In the genomic region with DNA sequence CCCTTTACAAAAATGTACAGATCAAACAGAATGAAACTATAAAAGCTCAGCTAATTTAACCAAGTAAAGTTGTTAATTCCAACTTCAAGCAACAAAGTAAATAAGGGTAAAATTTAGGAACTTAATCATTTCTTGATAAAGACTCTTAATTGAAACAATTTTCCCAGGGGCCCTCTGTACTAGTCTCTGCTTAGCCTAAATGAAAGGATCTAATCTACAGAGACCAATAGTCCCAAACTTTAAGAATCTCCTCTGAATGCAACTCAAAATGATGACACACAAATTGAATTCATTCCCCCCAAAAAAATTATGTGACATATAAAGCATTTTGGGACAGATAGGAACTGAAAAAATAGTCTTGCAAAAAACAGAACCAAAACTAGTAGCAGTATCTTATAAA, we compare ENCODE assay signal across 19 cellular contexts. TPM values are rescaled to one million over a fixed set of nuclear protein-coding genes. Genes with fewer than 3 reads are reported as not detected.
DNase-seq lines count a peak whose midpoint lies in the region; FAIRE-seq and TF ChIP-seq lines count a peak whose summit lies in the region.
"Had no signal": no experiment of that assay in that cellular context is flagged by ENCODE, and none has a peak within 500 bp of the region (broad histone marks: within the 10 kb centered on the region; RNA-seq: fewer than 3 reads in every experiment).

No MANE protein-coding gene starts in this region.

- H3K27ac Mint-ChIP-seq in chondrocyte (ENCODE audit: unreplicated experiment): peak overlapping the region; percentile 89
- H3K27ac Mint-ChIP-seq in glutamatergic neuron (ENCODE audit: unreplicated experiment): no peak overlapping the region
- H3K27ac Mint-ChIP-seq: CD8-positive, alpha-beta T cell had no signal

- peaks cover 52% of the 10 kb centered on the region for H3K79me2 ChIP-seq in OCI-LY3 (ENCODE audit: low read length)

- H4K20me1 ChIP-seq in OCI-LY3 (ENCODE audit: insufficient read depth, low read length): no peaks in the 10 kb centered on the region

- DNase-seq in GM12892 (ENCODE audit: insufficient read length): no peak
- no peak for DNase-seq in chondrocyte (ENCODE audit: low spot score)
- DNase-seq in colonic mucosa: no peak
- no peak for DNase-seq in NCI-H1417 treated with DMSO at 0.1 percent for 48 hours (lab: John Stamatoyannopoulos, UW)
- no peak for DNase-seq in DMS 273 (lab: John Stamatoyannopoulos, UW; ENCODE audit: unreplicated experiment)
- no peak for DNase-seq in glutamatergic neuron
- DNase-seq: CD8-positive, alpha-beta T cell; DMS79 treated with DMSO at 0.1 percent for 48 hours; IMR-90; Kasumi-1; MM.1S; NCI-H187 treated with DMSO at 0.1 percent for 48 hours; NCI-H446; PC-3; SJCRH30; SW 1271 had no signal

- H3K9me3 ChIP-seq in OCI-LY3 (ENCODE audit: insufficient read depth, low read length) (no peaks in the 10 kb centered on the region), colonic mucosa (no peaks in the 10 kb centered on the region)
- H3K9me3 ChIP-seq: SJCRH30 had no signal

- H3K4me3 ChIP-seq in OCI-LY3 (ENCODE audit: low read length) (peak overlapping the region; percentile 41), colonic mucosa (no peak overlapping the region)
- H3K4me3 ChIP-seq: SJCRH30 had no signal

- no peak for TF ChIP-seq POLR2A in GM12892 (IDR thresholded peaks at IDR 0.05; ENCODE audit: low read depth, low read length)

- H3K9ac ChIP-seq in OCI-LY3 (ENCODE audit: low read length): peak overlapping the region; percentile 35; the same call in 1 of the 2 replicates
- H3K9ac ChIP-seq in colonic mucosa (ENCODE audit: low read depth in 2 of 2, low read length in 2 of 2): no peak overlapping the region

- H3K4me1 Mint-ChIP-seq in chondrocyte (ENCODE audit: low read depth): peaks cover 70% of the 10 kb centered on the region
- H3K4me1 Mint-ChIP-seq in glutamatergic neuron (ENCODE audit: low read depth, unreplicated experiment): no peaks in the 10 kb centered on the region

- H3K27me3 ChIP-seq in OCI-LY3 (ENCODE audit: low read depth, low read length) (no peaks in the 10 kb centered on the region), colonic mucosa (no peaks in the 10 kb centered on the region)
- H3K27me3 ChIP-seq: SJCRH30 had no signal

- H3K9me3 Mint-ChIP-seq in chondrocyte (ENCODE audit: low read depth) (no peaks in the 10 kb centered on the region), glutamatergic neuron (ENCODE audit: unreplicated experiment) (no peaks in the 10 kb centered on the region)
- H3K9me3 Mint-ChIP-seq: CD8-positive, alpha-beta T cell had no signal

- H3K4me3 Mint-ChIP-seq in chondrocyte (ENCODE audit: unreplicated experiment) (peak overlapping the region; percentile 40), glutamatergic neuron (ENCODE audit: unreplicated experiment) (no peak overlapping the region)
- H3K4me3 Mint-ChIP-seq: CD8-positive, alpha-beta T cell had no signal

- no peak for TF ChIP-seq CTCF in OCI-LY3 (IDR thresholded peaks at IDR 0.05; ENCODE audit: low read depth, low read length)
- no peak for TF ChIP-seq CTCF in chondrocyte (IDR thresholded peaks at IDR 0.05)
- no peak for TF ChIP-seq CTCF in colonic mucosa (IDR thresholded peaks at IDR 0.05)
- TF ChIP-seq CTCF in glutamatergic neuron (IDR thresholded peaks at IDR 0.05; ENCODE audit: partially characterized antibody, unreplicated experiment): no peak

- intact Hi-C loops in colonic mucosa (cut with DNase I): no loop called here

- H3K4me1 ChIP-seq in OCI-LY3 (ENCODE audit: low read length): peaks cover 54% of the 10 kb centered on the region
- peaks cover 3% of the 10 kb centered on the region for H3K4me1 ChIP-seq in colonic mucosa

- H3K4me2 ChIP-seq in OCI-LY3 (ENCODE audit: low read length): peak overlapping the region; percentile 65

- H3K36me3 Mint-ChIP-seq in chondrocyte (ENCODE audit: low read depth) (no peaks in the 10 kb centered on the region), glutamatergic neuron (ENCODE audit: unreplicated experiment) (no peaks in the 10 kb centered on the region)

- no peak overlapping the region for H2AFZ ChIP-seq in OCI-LY3 (ENCODE audit: low read depth, low read length)

- peaks cover 10% of the 10 kb centered on the region for H3K36me3 ChIP-seq in OCI-LY3 (replicated peaks; ENCODE audit: low read depth, low read length)
- no peaks in the 10 kb centered on the region for H3K36me3 ChIP-seq in colonic mucosa

- H3K27ac ChIP-seq in OCI-LY3 (ENCODE audit: low read length): peak overlapping the region; percentile 75
- H3K27ac ChIP-seq in colonic mucosa: no peak overlapping the region
- H3K27ac ChIP-seq: SJCRH30 had no signal

- FAIRE-seq in GM12892 (lab: Jason Lieb, UNC): peak; percentile 54
- FAIRE-seq: D721Med, H54 had no signal

- H3K27me3 Mint-ChIP-seq in chondrocyte (ENCODE audit: low read depth) (no peaks in the 10 kb centered on the region), glutamatergic neuron (ENCODE audit: unreplicated experiment) (no peaks in the 10 kb centered on the region)

RNA-seq across cellular contexts. Expression of gene EYA3, which starts 16.6 kb away (rescaled TPM):
- polyA plus RNA-seq in GM12892 (2012; ENCODE audit: missing spikeins): 20.2 TPM
- 13.5 to 17.9 TPM (median 15.7 TPM) in 3 replicates for total RNA-seq in chondrocyte
- 10 to 100 TPM; 21.8 to 27.6 TPM for total RNA-seq in colonic mucosa
- 25.3 TPM for total RNA-seq in glutamatergic neuron (ENCODE audit: unreplicated experiment)
